Comparison of ENCODE assay signal across 8 cellular contexts in the genomic region with DNA sequence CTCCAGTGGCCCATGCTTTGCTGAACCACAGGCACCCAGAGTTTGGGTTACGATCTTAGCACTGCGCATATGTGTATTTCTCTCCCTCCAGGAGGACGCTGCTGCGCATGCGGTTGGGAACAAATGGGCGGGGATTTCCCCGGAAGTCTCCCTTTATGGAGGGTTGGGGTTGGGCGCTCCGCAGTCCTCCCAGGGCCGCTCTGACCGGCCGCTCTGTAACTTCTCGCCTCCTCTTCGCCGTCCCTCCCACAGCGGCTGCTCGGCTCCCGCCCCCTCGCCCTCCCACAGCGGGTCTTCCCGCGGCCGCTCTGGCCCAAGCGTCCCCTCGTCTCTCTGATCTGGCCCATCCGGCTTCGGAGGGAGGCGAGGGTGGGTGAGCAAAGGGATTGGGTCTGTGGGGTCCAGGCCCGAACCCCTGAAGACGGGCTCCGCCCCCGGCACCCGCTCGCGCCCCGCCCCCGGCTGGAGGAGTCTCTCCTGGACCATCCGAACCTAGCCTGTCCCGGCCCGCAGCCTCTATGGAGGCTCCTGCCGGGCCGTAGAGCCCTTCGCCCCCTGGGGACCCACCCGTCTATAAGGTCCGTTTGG. TPM values are rescaled to one million over a fixed set of nuclear protein-coding genes. Genes with fewer than 3 reads are reported as not detected.
DNase-seq lines count a peak whose midpoint lies in the region; ATAC-seq and TF ChIP-seq lines count a peak whose summit lies in the region.

A gene with protein sequence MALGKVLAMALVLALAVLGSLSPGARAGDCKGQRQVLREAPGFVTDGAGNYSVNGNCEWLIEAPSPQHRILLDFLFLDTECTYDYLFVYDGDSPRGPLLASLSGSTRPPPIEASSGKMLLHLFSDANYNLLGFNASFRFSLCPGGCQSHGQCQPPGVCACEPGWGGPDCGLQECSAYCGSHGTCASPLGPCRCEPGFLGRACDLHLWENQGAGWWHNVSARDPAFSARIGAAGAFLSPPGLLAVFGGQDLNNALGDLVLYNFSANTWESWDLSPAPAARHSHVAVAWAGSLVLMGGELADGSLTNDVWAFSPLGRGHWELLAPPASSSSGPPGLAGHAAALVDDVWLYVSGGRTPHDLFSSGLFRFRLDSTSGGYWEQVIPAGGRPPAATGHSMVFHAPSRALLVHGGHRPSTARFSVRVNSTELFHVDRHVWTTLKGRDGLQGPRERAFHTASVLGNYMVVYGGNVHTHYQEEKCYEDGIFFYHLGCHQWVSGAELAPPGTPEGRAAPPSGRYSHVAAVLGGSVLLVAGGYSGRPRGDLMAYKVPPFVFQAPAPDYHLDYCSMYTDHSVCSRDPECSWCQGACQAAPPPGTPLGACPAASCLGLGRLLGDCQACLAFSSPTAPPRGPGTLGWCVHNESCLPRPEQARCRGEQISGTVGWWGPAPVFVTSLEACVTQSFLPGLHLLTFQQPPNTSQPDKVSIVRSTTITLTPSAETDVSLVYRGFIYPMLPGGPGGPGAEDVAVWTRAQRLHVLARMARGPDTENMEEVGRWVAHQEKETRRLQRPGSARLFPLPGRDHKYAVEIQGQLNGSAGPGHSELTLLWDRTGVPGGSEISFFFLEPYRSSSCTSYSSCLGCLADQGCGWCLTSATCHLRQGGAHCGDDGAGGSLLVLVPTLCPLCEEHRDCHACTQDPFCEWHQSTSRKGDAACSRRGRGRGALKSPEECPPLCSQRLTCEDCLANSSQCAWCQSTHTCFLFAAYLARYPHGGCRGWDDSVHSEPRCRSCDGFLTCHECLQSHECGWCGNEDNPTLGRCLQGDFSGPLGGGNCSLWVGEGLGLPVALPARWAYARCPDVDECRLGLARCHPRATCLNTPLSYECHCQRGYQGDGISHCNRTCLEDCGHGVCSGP (N-terminal part only) (plus strand): TSS at position 328 of the 588 bp plus-strand sequence. CDS start 609 bp downstream, outside the sequence.

- H3K4me2 ChIP-seq in mammary epithelial cell (ENCODE audit: insufficient read depth, low read depth, low read length), result peak within 1 kb of the TSS; percentile 99

- WGBS in mammary epithelial cell (ENCODE audit: low coverage, missing lambda C conversion rate), result 5% methylated on average over 11 of the region's 45 CpGs

- H3K27me3 ChIP-seq in mammary epithelial cell (ENCODE audit: insufficient read depth, low read length), result no peaks in the 10 kb centered on the region
- peaks cover 38% of the 10 kb centered on the region for H3K27me3 ChIP-seq in iPS-20b (ENCODE audit: insufficient read depth, low read length)

- H3K27ac ChIP-seq in VCaP (peak within 1 kb of the TSS; percentile 91), mammary epithelial cell (ENCODE audit: insufficient read depth, low read depth, low read length) (peak within 1 kb of the TSS; percentile 42), iPS-20b (ENCODE audit: low read length) (no peak within 1 kb of the TSS), skin epidermis (peak within 1 kb of the TSS in 20 of 21 experiments; percentile 57 to 89 (median 86))

- no peaks in the 10 kb centered on the region for H3K36me3 ChIP-seq in mammary epithelial cell (ENCODE audit: insufficient read depth, low read length)
- no peaks in the 10 kb centered on the region for H3K36me3 ChIP-seq in iPS-20b (ENCODE audit: insufficient read depth, low read depth, low read length)

- dilution Hi-C loops in mammary epithelial cell (cut with HindIII; ENCODE audit: low sequenced_read_pairs), result no loop called here

- peak; percentile 98 for DNase-seq in ACHN
- peak; percentile 100 for DNase-seq in NCI-H2171 treated with DMSO at 0.1 percent for 48 hours (lab: John Stamatoyannopoulos, UW)
- DNase-seq in mammary epithelial cell, result peak; percentile 98

- TF ChIP-seq CTCF in VCaP (conservative IDR thresholded peaks at IDR 0.05) (peak; percentile 96), mammary epithelial cell (conservative IDR thresholded peaks at IDR 0.05 in 1 of 2, IDR thresholded peaks at IDR 0.05 in 1 of 2; ENCODE audit: extremely low read depth in 1 of 2, insufficient read depth in 1 of 2, low read depth in 1 of 2, low read length in 2 of 2) (peak; percentile 93 to 96)

- BruUV-seq in mammary epithelial cell (replicated peaks; lab: Mats Ljungman, UMichigan), result no TSS peak

- peak within 1 kb of the TSS; percentile 68 to 95 (median 69) for H3K4me3 ChIP-seq in mammary epithelial cell (replicated peaks in 1 of 3; ENCODE audit: insufficient read depth in 1 of 3, low read depth in 2 of 3, low read length in 3 of 3)
- H3K4me3 ChIP-seq in iPS-20b (ENCODE audit: low read length), result peak within 1 kb of the TSS; percentile 94
- H3K4me3 ChIP-seq in skin epidermis, result peak within 1 kb of the TSS; percentile 64 to 95 (median 84)

- H3K9me3 ChIP-seq in mammary epithelial cell (replicated peaks; ENCODE audit: insufficient read depth, low read length), result no peaks in the 10 kb centered on the region
- H3K9me3 ChIP-seq in iPS-20b (ENCODE audit: insufficient read depth, low read depth, low read length), result no peaks in the 10 kb centered on the region

- peak within 1 kb of the TSS; percentile 95 for H2AFZ ChIP-seq in mammary epithelial cell (ENCODE audit: low read depth, low read length)

- ATAC-seq in GM18867 (IDR thresholded peaks at IDR 0.05; ENCODE audit: unreplicated experiment) (peak; percentile 89), HG03103 (IDR thresholded peaks at IDR 0.05; ENCODE audit: low read depth, unreplicated experiment) (peak; percentile 79)

- H3K9ac ChIP-seq in mammary epithelial cell (ENCODE audit: insufficient read depth, low read length), result peak within 1 kb of the TSS; percentile 35
- H3K9ac ChIP-seq in iPS-20b (ENCODE audit: low read depth, low read length), result peak within 1 kb of the TSS; percentile 87

- H4K20me1 ChIP-seq in mammary epithelial cell (ENCODE audit: insufficient read depth, low read length), result no peaks in the 10 kb centered on the region

- intact Hi-C loops in mammary epithelial cell (cut with micrococcal nuclease), result loop anchor here (1.0 to 5.0 kb wide), 9 partner anchors 23 to 217 kb away; partner anchors contain the start of genes PAFAH1B3 and PRR19

- H3K4me1 ChIP-seq in mammary epithelial cell (ENCODE audit: insufficient read depth, low read length), result peaks cover 13% of the 10 kb centered on the region
- H3K4me1 ChIP-seq in iPS-20b (ENCODE audit: insufficient read depth, low read length), result no peaks in the 10 kb centered on the region; the same call in 1 of the 2 replicates

- in situ Hi-C loops in ACHN (cut with HindIII; ENCODE audit: low pct_ligation_motif_present, low pct_unique_long_range_greater_than_20kb, low sequenced_read_pairs), result no loop called here
- in situ Hi-C loops in mammary epithelial cell (cut with MboI; ENCODE audit: low sequenced_read_pairs in 2 of 2), result no loop called here

- CTCF ChIA-PET in mammary epithelial cell (lab: Charles Lee; ENCODE audit: low non-redundant PET), result no interaction called here

- H3K79me2 ChIP-seq in mammary epithelial cell (ENCODE audit: insufficient read depth, low read length), result peaks cover 20% of the 10 kb centered on the region

RNA-seq across cellular contexts. Expression of the gene that starts here (rescaled TPM):
- total RNA-seq in mammary epithelial cell, result 10 to 100 TPM; 16.6 to 29.3 TPM
- 7.2 TPM for polyA plus RNA-seq in mammary epithelial cell
- 7.1 TPM for polyA minus RNA-seq in mammary epithelial cell
